ENCODE assay signal across 1 cellular context in the genomic region with DNA sequence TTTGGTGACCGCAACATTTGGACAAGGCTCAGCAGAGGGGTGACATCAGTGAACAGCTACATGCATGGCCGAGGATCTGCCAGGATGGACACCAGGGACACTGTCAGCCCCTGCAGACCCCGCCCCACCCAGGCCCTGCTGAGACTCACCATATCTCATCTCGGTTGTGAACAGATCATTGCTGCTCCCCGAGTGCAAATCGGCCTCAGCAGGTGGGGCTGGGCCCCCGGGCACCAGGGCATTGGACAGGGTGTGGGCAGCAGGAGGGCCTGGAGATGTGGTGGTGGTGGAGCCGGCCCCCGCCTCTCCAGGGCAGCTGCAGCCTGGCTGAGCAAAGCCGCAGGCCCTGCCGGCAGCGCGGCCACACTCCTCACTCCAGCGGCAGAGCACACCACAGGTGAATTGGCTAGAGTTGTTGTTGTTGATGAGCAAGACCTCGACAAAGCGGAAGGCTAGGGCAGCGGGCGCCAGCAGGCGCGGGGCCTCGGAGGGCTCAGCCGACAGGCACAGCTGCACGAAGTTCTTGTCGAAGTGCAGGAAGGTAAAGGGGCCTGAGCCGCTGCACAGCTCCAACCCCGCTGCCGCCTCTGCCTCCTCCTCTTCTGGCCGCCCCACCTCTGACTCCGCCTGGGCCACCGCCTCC.
TF ChIP-seq lines count a peak whose summit lies in the region.

No MANE protein-coding gene starts in this region.

TF ChIP-seq in IMR-90, 13 proteins besides CTCF, POLR2A, EP300 and RAD21:
- TF ChIP-seq MXI1 (IDR thresholded peaks at IDR 0.05; ENCODE audit: borderline replicate concordance, low read depth, low read length): no peak
- no peak for TF ChIP-seq CHD1 (IDR thresholded peaks at IDR 0.05; ENCODE audit: low read depth, low read length)
- TF ChIP-seq RFX5 (IDR thresholded peaks at IDR 0.05; ENCODE audit: low read depth, low read length): no peak
- TF ChIP-seq MAFK (IDR thresholded peaks at IDR 0.05; ENCODE audit: low read depth, low read length): no peak
- no peak for TF ChIP-seq BHLHE40 (IDR thresholded peaks at IDR 0.05; ENCODE audit: low read depth, low read length)
- no peak for TF ChIP-seq SMC3 (IDR thresholded peaks at IDR 0.05; ENCODE audit: low read depth, low read length)
- no peak for TF ChIP-seq RCOR1 (IDR thresholded peaks at IDR 0.05; ENCODE audit: insufficient replicate concordance, low read length)
- no peak for TF ChIP-seq NFE2L2 (IDR thresholded peaks at IDR 0.05; ENCODE audit: low read depth, low read length)
- TF ChIP-seq, protein P1, sequence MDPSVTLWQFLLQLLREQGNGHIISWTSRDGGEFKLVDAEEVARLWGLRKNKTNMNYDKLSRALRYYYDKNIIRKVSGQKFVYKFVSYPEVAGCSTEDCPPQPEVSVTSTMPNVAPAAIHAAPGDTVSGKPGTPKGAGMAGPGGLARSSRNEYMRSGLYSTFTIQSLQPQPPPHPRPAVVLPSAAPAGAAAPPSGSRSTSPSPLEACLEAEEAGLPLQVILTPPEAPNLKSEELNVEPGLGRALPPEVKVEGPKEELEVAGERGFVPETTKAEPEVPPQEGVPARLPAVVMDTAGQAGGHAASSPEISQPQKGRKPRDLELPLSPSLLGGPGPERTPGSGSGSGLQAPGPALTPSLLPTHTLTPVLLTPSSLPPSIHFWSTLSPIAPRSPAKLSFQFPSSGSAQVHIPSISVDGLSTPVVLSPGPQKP (IDR thresholded peaks at IDR 0.05; ENCODE audit: borderline replicate concordance, low read depth, low read length): no peak
- TF ChIP-seq FOS (IDR thresholded peaks at IDR 0.05; ENCODE audit: low read depth, low read length): no peak
- no peak for TF ChIP-seq MAZ (IDR thresholded peaks at IDR 0.05; ENCODE audit: borderline replicate concordance, low read depth, low read length)
- TF ChIP-seq, protein P2, sequence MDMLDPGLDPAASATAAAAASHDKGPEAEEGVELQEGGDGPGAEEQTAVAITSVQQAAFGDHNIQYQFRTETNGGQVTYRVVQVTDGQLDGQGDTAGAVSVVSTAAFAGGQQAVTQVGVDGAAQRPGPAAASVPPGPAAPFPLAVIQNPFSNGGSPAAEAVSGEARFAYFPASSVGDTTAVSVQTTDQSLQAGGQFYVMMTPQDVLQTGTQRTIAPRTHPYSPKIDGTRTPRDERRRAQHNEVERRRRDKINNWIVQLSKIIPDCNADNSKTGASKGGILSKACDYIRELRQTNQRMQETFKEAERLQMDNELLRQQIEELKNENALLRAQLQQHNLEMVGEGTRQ (IDR thresholded peaks at IDR 0.05; ENCODE audit: low read depth, low read length): no peak
- no peak for TF ChIP-seq CEBPB (IDR thresholded peaks at IDR 0.05; ENCODE audit: low read depth, low read length)
TF ChIP-seq in IMR-90: peak in this region for 0.
